Comparison of ENCODE assay signal across 2 cellular contexts in the genomic region with DNA sequence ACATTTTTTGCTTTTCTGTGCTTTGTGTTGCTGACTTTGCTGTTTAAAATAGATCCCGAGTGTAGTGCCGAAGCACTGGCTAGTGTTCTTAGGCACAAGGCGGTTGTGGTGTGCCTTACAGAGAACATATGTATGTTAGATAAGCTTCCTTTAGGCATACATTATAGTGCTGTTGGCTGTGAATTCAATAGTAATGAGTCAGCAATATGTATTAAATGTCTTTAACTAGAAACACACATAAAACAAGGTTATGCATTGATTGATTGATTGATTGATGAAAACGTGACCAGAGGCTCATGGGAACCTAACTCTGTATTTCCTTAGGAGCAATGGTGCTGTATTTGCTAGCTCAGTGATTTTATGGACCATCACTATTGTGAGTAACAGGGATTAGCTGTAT.
TF ChIP-seq lines count a peak whose summit lies in the region.

No MANE protein-coding gene starts in this region.

TF ChIP-seq in HepG2, 621 proteins besides CTCF, POLR2A, EP300 and RAD21:
- TF ChIP-seq SNAPC2 (CRISPR knock-in tag; IDR thresholded peaks at IDR 0.05) (no peak), HDAC2 (CRISPR knock-in tag; IDR thresholded peaks at IDR 0.05) (no peak), ONECUT2 (CRISPR knock-in tag; IDR thresholded peaks at IDR 0.05) (no peak), NR2F1 (CRISPR knock-in tag; IDR thresholded peaks at IDR 0.05) (no peak), HDAC1 (CRISPR knock-in tag; IDR thresholded peaks at IDR 0.05) (no peak), ZNF180 (CRISPR knock-in tag; IDR thresholded peaks at IDR 0.05; ENCODE audit: borderline replicate concordance, low read depth) (no peak), MAFF (IDR thresholded peaks at IDR 0.05; ENCODE audit: low read depth, low read length) (peak; percentile 81), PAF1 (CRISPR knock-in tag; IDR thresholded peaks at IDR 0.05) (no peak), ZFYVE20 (CRISPR knock-in tag; IDR thresholded peaks at IDR 0.05; ENCODE audit: borderline replicate concordance, low read depth) (no peak), KMT2A (CRISPR knock-in tag; IDR thresholded peaks at IDR 0.05) (no peak), MATR3 (CRISPR knock-in tag; IDR thresholded peaks at IDR 0.05) (no peak), GZF1 (CRISPR knock-in tag; IDR thresholded peaks at IDR 0.05) (no peak), ZBTB7B (CRISPR knock-in tag; IDR thresholded peaks at IDR 0.05) (no peak), MAFK (conservative IDR thresholded peaks at IDR 0.05 in 1 of 2, IDR thresholded peaks at IDR 0.05 in 1 of 2; ENCODE audit: low read length in 2 of 2) (peak; percentile 68 to 89), ZSCAN22 (CRISPR knock-in tag; IDR thresholded peaks at IDR 0.05) (no peak)
- TF ChIP-seq, protein P1, sequence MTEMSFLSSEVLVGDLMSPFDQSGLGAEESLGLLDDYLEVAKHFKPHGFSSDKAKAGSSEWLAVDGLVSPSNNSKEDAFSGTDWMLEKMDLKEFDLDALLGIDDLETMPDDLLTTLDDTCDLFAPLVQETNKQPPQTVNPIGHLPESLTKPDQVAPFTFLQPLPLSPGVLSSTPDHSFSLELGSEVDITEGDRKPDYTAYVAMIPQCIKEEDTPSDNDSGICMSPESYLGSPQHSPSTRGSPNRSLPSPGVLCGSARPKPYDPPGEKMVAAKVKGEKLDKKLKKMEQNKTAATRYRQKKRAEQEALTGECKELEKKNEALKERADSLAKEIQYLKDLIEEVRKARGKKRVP (CRISPR knock-in tag; IDR thresholded peaks at IDR 0.05): no peak

TF ChIP-seq in K562, 482 proteins besides CTCF, POLR2A, EP300 and RAD21:
- TF ChIP-seq BRCA1 (IDR thresholded peaks at IDR 0.05) (no peak), BRCA1 (CRISPR knock-in tag; IDR thresholded peaks at IDR 0.05) (no peak), MAFG (tag; conservative IDR thresholded peaks at IDR 0.05) (peak; percentile 50), ZNF316 (IDR thresholded peaks at IDR 0.05) (peak; percentile 64), MAFK (IDR thresholded peaks at IDR 0.05; ENCODE audit: low read length) (peak; percentile 45; the same call in 1 of the 2 replicates), C11orf30 (IDR thresholded peaks at IDR 0.05; ENCODE audit: low read depth) (peak; percentile 61), CC2D1A (IDR thresholded peaks at IDR 0.05) (no peak), MAFF (IDR thresholded peaks at IDR 0.05; ENCODE audit: low read length) (peak; percentile 30; the same call in 1 of the 2 replicates)
